Comparison of ENCODE assay signal across 8 cellular contexts in genomic region chr19:40605201-40605971, GRCh38. TPM values are rescaled to one million over a fixed set of nuclear protein-coding genes. Genes with fewer than 3 reads are reported as not detected.
DNase-seq lines count a peak whose midpoint lies in the region; FAIRE-seq and TF ChIP-seq lines count a peak whose summit lies in the region.

No MANE protein-coding gene starts in this region.

- in situ Hi-C loops in transverse colon (cut with MboI; ENCODE audit: low pct_ligation_motif_present in 1 of 4, low pct_unique_long_range_greater_than_20kb in 1 of 4, low sequenced_read_pairs in 3 of 4), result no loop called here

- no peak for FAIRE-seq in HTR-8/SVneo (lab: Jason Lieb, UNC)

- H3K36me3 ChIP-seq in osteoblast (ENCODE audit: insufficient read depth, low read length), result no peaks in the 10 kb centered on the region
- H3K36me3 ChIP-seq in transverse colon, result no peaks in the 10 kb centered on the region

- intact Hi-C loops in transverse colon (cut with DNase I; ENCODE audit: low total_unique reads), result no loop called here

- DNase-seq in GM10248 (ENCODE audit: extremely low spot score) (peak; percentile 76), HL-60 (ENCODE audit: low read depth in 1 of 2, low spot score in 1 of 2) (peak; percentile 59 to 63), RWPE1 (ENCODE audit: low spot score) (peak; percentile 91), foreskin melanocyte (peak; percentile 59), osteoblast (ENCODE audit: insufficient read length, low spot score, missing footprints) (peak; percentile 97), transverse colon (peak; percentile 93), HTR-8/SVneo (ENCODE audit: insufficient read length, low spot score) (no peak)
- DNase-seq in activated T-helper 9 cell treated with anti-CD3 and anti-CD28 coated beads, Interleukin-2, amount 50 U/mL, for 16 hours (ENCODE audit: low read depth), result peak; percentile 75

- H3K79me2 ChIP-seq in osteoblast (ENCODE audit: insufficient read depth, low read length), result no peaks in the 10 kb centered on the region

- POLR2A ChIA-PET in GM10248 (lab: Yijun Ruan, JAX), result no interaction called here
- POLR2A ChIA-PET in RWPE1 (lab: Yijun Ruan, JAX; ENCODE audit: low non-redundant PET), result interaction anchor here (2.6 kb wide), 1 partner anchor 9 kb away, joined by 10 read pairs; no protein-coding TSS in a partner anchor

- TF ChIP-seq CTCF in GM10248 (IDR thresholded peaks at IDR 0.05; ENCODE audit: control extremely low read depth, extremely low read depth, low read depth, missing control alignments), result peak; percentile 49
- TF ChIP-seq CTCF in HL-60 (IDR thresholded peaks at IDR 0.05; ENCODE audit: insufficient read depth, low read length), result no peak
- TF ChIP-seq CTCF in RWPE1 (conservative IDR thresholded peaks at IDR 0.05; ENCODE audit: low read depth), result peak; percentile 39
- no peak for TF ChIP-seq CTCF in osteoblast (IDR thresholded peaks at IDR 0.05; ENCODE audit: extremely low read depth, low read depth, low read length)
- TF ChIP-seq CTCF in transverse colon (IDR thresholded peaks at IDR 0.05), result peak in 2 of 5 experiments; percentile 22 to 43

- H3K4me1 ChIP-seq in osteoblast (ENCODE audit: insufficient read depth, low read length), result peaks cover 36% of the 10 kb centered on the region
- peaks cover 42 to 93% (median 87%) of the 10 kb centered on the region in 4 donors for H3K4me1 ChIP-seq in transverse colon

- peak; percentile 34 for TF ChIP-seq EP300 in transverse colon (IDR thresholded peaks at IDR 0.05; ENCODE audit: low read depth)

- WGBS in transverse colon (ENCODE audit: low coverage in 1 of 2), 2 donors, result 3 to 20% methylated on average over 2 to 39 of the region's 73 CpGs

- H2AFZ ChIP-seq in osteoblast (ENCODE audit: low read length), result peak overlapping the region; percentile 84

- peak overlapping the region; percentile 42 for H3K4me3 ChIP-seq in HL-60 (replicated peaks; ENCODE audit: insufficient read depth, low read length)
- H3K4me3 ChIP-seq in osteoblast (ENCODE audit: insufficient read depth, low read length), result peak overlapping the region; percentile 71
- H3K4me3 ChIP-seq in transverse colon, result peak overlapping the region; percentile 24 to 51 (median 38)

- peak; percentile 88 for TF ChIP-seq POLR2A in transverse colon (IDR thresholded peaks at IDR 0.05)

- H3K9me3 ChIP-seq in osteoblast (ENCODE audit: low read depth, low read length) (no peaks in the 10 kb centered on the region), transverse colon (no peaks in the 10 kb centered on the region)

- no peaks in the 10 kb centered on the region for H4K20me1 ChIP-seq in osteoblast (ENCODE audit: insufficient read depth, low read length)

- H3K4me2 ChIP-seq in osteoblast (ENCODE audit: insufficient read depth, low read length), result peak overlapping the region; percentile 84

- CTCF ChIA-PET in GM10248 (lab: Yijun Ruan, JAX), result interaction anchor here (0.8 to 4.3 kb wide), 6 partner anchors 11 to 141 kb away, joined by 3 to 42 read pairs (median 4); no protein-coding TSS in a partner anchor
- CTCF ChIA-PET in RWPE1 (lab: Yijun Ruan, JAX), result interaction anchor here (0.6 to 1.8 kb wide), 4 partner anchors 10 to 47 kb away, joined by 3 to 6 read pairs (median 4); no protein-coding TSS in a partner anchor

- H3K27me3 ChIP-seq in HL-60 (ENCODE audit: insufficient read depth, poor library complexity, severe bottlenecking) (peaks cover 44% of the 10 kb centered on the region), osteoblast (ENCODE audit: insufficient read depth, low read length) (peaks cover 5% of the 10 kb centered on the region), transverse colon (peaks cover 12% of the 10 kb centered on the region)

- H3K27ac ChIP-seq in HL-60 (replicated peaks), result no peak overlapping the region
- H3K27ac ChIP-seq in RWPE1, result peak overlapping the region; percentile 99
- H3K27ac ChIP-seq in osteoblast (ENCODE audit: low read depth, low read length), result no peak overlapping the region
- peak overlapping the region; percentile 90 to 96 (median 91) for H3K27ac ChIP-seq in transverse colon

RNA-seq across cellular contexts. Expression of gene LTBP4, which starts 4.2 kb away (rescaled TPM):
- total RNA-seq in osteoblast (13.6 and 16.6 TPM in 2 replicates), transverse colon (100 to 1,000 TPM; 122 to 477 (median 253) TPM)

RNA-seq across cellular contexts. Expression of gene SHKBP1, which starts 28.7 kb away (rescaled TPM):
- 16.3 and 18.9 TPM in 2 replicates for total RNA-seq in osteoblast
- total RNA-seq in transverse colon, result 100 to 1,000 TPM in 1 of 4 donors, 10 to 100 TPM in 3; 58.7 to 111 (median 60.9) TPM

Comparison
In these comparisons a context has a peak if more than half of its experiments do, and no peak if none do; other contexts are left out.
1. CTCF ChIP-seq: peak in GM10248 (single experiment) and RWPE1 (single experiment); none in HL-60 (single experiment) and osteoblast (single experiment).
2. H3K27ac ChIP-seq: peak in RWPE1 (single experiment) and transverse colon (4 of 4); none in HL-60 (single experiment) and osteoblast (single experiment).
3. Peak in every context shown above with its lines, with median percentiles within 50 percentile points of each other: H3K4me3 ChIP-seq.